ENCODE assay signal across 1 cellular context in the genomic region with DNA sequence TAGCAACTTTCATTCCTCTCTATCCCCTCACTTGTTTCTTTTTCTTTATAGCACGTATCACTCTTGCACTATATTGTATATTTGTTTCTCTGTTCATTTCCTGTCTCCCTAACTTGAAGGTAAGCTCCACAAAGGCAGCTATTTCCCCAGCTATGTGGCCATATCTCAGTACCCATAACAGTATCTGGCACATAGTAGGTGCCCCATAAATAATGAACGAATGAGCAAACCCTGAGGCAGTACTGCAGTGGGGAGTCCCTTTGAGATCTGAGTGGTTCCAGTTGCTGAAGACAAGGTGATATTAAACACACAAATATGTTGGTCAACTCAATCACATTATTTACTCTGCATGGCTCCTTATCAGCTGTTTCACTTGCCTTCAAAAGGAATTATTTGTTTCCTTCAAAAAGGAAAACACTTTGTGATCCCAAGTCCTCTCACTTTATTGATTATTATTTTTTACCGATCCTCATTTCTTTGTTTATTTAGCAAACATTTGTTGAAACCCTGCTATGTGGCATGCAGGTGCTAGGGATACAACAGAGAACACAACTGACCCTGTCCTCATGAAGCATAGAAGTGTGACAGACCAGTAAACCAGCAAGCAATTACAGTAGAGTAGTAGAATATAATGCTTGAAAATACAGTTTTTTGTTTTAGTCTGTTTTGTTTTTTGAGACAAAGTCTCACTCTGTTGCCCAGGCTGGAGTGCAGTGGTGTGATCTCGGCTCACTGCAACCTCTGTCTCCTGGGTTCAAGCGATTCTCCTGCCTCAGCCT.
TF ChIP-seq lines count a peak whose summit lies in the region.

No MANE protein-coding gene starts in this region.

TF ChIP-seq in K562, 482 proteins besides CTCF, POLR2A, EP300 and RAD21:
- TF ChIP-seq, protein P1, sequence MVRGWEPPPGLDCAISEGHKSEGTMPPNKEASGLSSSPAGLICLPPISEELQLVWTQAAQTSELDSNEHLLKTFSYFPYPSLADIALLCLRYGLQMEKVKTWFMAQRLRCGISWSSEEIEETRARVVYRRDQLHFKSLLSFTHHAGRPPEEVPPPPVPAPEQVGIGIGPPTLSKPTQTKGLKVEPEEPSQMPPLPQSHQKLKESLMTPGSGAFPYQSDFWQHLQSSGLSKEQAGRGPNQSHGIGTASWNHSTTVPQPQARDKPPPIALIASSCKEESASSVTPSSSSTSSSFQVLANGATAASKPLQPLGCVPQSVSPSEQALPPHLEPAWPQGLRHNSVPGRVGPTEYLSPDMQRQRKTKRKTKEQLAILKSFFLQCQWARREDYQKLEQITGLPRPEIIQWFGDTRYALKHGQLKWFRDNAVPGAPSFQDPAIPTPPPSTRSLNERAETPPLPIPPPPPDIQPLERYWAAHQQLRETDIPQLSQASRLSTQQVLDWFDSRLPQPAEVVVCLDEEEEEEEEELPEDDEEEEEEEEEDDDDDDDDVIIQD (CRISPR knock-in tag; IDR thresholded peaks at IDR 0.05), result no peak
- peak; percentile 53; the same call in 1 of the 2 replicates for TF ChIP-seq ZKSCAN1 (IDR thresholded peaks at IDR 0.05; ENCODE audit: low read depth, low read length)
TF ChIP-seq in K562: peak in this region for 1.
